Comparison of ENCODE assay signal across 33 cellular contexts in genomic region chrX:124530803-124531202, GRCh38.
"Had no signal": no experiment of that assay in that cellular context is flagged by ENCODE, and none has a peak within 500 bp of the region (broad histone marks: within the 10 kb centered on the region; RNA-seq: fewer than 3 reads in every experiment).

No MANE protein-coding gene starts in this region.

- H3K36me3 ChIP-seq: Peyer's patch, SJSA1 had no signal

- H3K4me2 ChIP-seq: SK-N-SH had no signal

- H3K4me1 ChIP-seq: Peyer's patch, SJSA1 had no signal

- H3K36me3 Mint-ChIP-seq: activated CD4-positive, alpha-beta memory T cell treated with anti-CD3 and anti-CD28 coated beads for 36 hours; activated naive CD4-positive, alpha-beta T cell treated with anti-CD3 and anti-CD28 coated beads, Interleukin-2, amount 10 ng/mL, durations not matched to agents 7 days and 5 days; brain had no signal

- DNase-seq: activated CD4-positive, alpha-beta memory T cell treated with anti-CD3 and anti-CD28 coated beads for 36 hours; activated CD4-positive, alpha-beta T cell treated with anti-CD3 and anti-CD28 coated beads, Interleukin-2, amount 50 U/mL, for 1 hour; activated CD8-positive, alpha-beta memory T cell treated with anti-CD3 and anti-CD28 coated beads, Interleukin-2, amount 50 U/mL, for 4 hours; activated effector memory CD4-positive, alpha-beta T cell treated with Interleukin-2 at 50 U/mL for 16 hours; activated naive CD4-positive, alpha-beta T cell treated with anti-CD3 and anti-CD28 coated beads, Interleukin-2, amount 10 ng/mL, durations not matched to agents 7 days and 5 days; activated naive CD8-positive, alpha-beta T cell treated with anti-CD3 and anti-CD28 coated beads, Interleukin-2, amount 50 U/mL, for 24 hours; activated T-cell treated with anti-CD3 and anti-CD28 coated beads for 4 hours; activated T-cell treated with anti-CD3 and anti-CD28 coated beads, Interleukin-2, amount 50 U/mL, for 48 hours; MM.1S; MV-4-11; NCI-H1092; NCI-H1417; NCI-H146; NCI-H187; NCI-H2029 treated with DMSO at 0.1 percent for 48 hours; NCI-H2107; NCI-H2171; NCI-H524; NCI-H69; NCI-H82; PC-3; Peyer's patch; RPMI8226; SHP77 treated with DMSO at 0.1 percent for 48 hours; SK-N-SH had no signal

- H3K27ac ChIP-seq: Peyer's patch, SJSA1 had no signal

- H3K27me3 Mint-ChIP-seq: activated CD4-positive, alpha-beta memory T cell treated with anti-CD3 and anti-CD28 coated beads for 36 hours; activated naive CD4-positive, alpha-beta T cell treated with anti-CD3 and anti-CD28 coated beads, Interleukin-2, amount 10 ng/mL, durations not matched to agents 7 days and 5 days; activated naive CD8-positive, alpha-beta T cell; activated naive CD8-positive, alpha-beta T cell treated with anti-CD3 and anti-CD28 coated beads, Interleukin-2, amount 50 U/mL, for 24 hours had no signal

- H3K4me3 ChIP-seq: K562, Peyer's patch, SJSA1 had no signal

- H3K9ac ChIP-seq: SK-N-SH had no signal

- H3K9me3 ChIP-seq: Peyer's patch, SJSA1, SK-N-SH had no signal

- FAIRE-seq: bronchial epithelial cell, K562, TTC549 had no signal

- H3K4me3 Mint-ChIP-seq: activated CD4-positive, alpha-beta memory T cell treated with anti-CD3 and anti-CD28 coated beads for 36 hours; activated naive CD4-positive, alpha-beta T cell treated with anti-CD3 and anti-CD28 coated beads, Interleukin-2, amount 10 ng/mL, durations not matched to agents 7 days and 5 days; activated naive CD8-positive, alpha-beta T cell; activated naive CD8-positive, alpha-beta T cell treated with anti-CD3 and anti-CD28 coated beads, Interleukin-2, amount 50 U/mL, for 24 hours; brain; T-helper 1 cell treated with Interleukin-12 subunit alpha and Interleukin-12 subunit beta and Interleukin-4 antibody, amounts not matched to agents 30 μg/mL and 1 μg/mL, for 36 hours; T-helper 2 cell treated with Interferon-gamma antibody and Interleukin-4, amounts not matched to agents 5 μg/mL and 100 μg/mL, for 36 hours had no signal

- H3K27ac Mint-ChIP-seq: activated CD4-positive, alpha-beta memory T cell treated with anti-CD3 and anti-CD28 coated beads for 36 hours; activated naive CD4-positive, alpha-beta T cell treated with anti-CD3 and anti-CD28 coated beads, Interleukin-2, amount 10 ng/mL, durations not matched to agents 7 days and 5 days; activated naive CD8-positive, alpha-beta T cell; activated naive CD8-positive, alpha-beta T cell treated with anti-CD3 and anti-CD28 coated beads, Interleukin-2, amount 50 U/mL, for 24 hours; T-helper 1 cell treated with Interleukin-12 subunit alpha and Interleukin-12 subunit beta and Interleukin-4 antibody, amounts not matched to agents 30 μg/mL and 1 μg/mL, for 36 hours; T-helper 2 cell treated with Interferon-gamma antibody and Interleukin-4, amounts not matched to agents 5 μg/mL and 100 μg/mL, for 36 hours had no signal

- H3K27me3 ChIP-seq: Peyer's patch, SJSA1 had no signal

- H3K4me1 Mint-ChIP-seq: activated naive CD4-positive, alpha-beta T cell treated with anti-CD3 and anti-CD28 coated beads, Interleukin-2, amount 10 ng/mL, durations not matched to agents 7 days and 5 days; activated naive CD8-positive, alpha-beta T cell treated with anti-CD3 and anti-CD28 coated beads, Interleukin-2, amount 50 U/mL, for 24 hours; brain had no signal

- ATAC-seq: activated naive CD8-positive, alpha-beta T cell treated with anti-CD3 and anti-CD28 coated beads, Interleukin-2, amount 50 U/mL, for 24 hours; K562; PC-3 had no signal

- H3K9me3 Mint-ChIP-seq: activated CD4-positive, alpha-beta memory T cell treated with anti-CD3 and anti-CD28 coated beads for 36 hours; activated naive CD4-positive, alpha-beta T cell treated with anti-CD3 and anti-CD28 coated beads, Interleukin-2, amount 10 ng/mL, durations not matched to agents 7 days and 5 days; activated naive CD8-positive, alpha-beta T cell treated with anti-CD3 and anti-CD28 coated beads, Interleukin-2, amount 50 U/mL, for 24 hours; brain; T-helper 1 cell treated with Interleukin-12 subunit alpha and Interleukin-12 subunit beta and Interleukin-4 antibody, amounts not matched to agents 30 μg/mL and 1 μg/mL, for 36 hours; T-helper 2 cell treated with Interferon-gamma antibody and Interleukin-4, amounts not matched to agents 5 μg/mL and 100 μg/mL, for 36 hours had no signal
